23 cellular contexts compared by ENCODE assay signal in the genomic region with DNA sequence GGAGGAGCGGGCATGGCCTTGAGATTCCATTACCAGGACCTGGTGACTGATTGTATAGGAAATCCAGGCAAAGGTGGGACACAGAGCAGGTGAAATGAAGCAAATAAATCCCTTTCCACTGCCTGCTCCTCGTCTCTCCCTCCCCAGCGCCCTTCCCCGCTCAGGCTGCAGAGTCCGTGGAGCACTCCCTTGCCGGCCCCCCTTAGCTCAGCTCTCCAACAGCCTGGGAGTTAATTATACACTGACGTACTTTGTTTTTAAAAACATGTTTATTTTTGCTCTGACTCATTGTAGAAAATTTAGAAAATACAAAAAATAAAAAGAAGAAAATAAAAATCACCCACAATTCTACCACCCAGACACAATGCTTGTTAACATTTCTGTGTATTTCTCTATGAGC.
DNase-seq lines count a peak whose midpoint lies in the region; ATAC-seq, FAIRE-seq and TF ChIP-seq lines count a peak whose summit lies in the region.
"Had no signal": no experiment of that assay in that cellular context is flagged by ENCODE, and none has a peak within 500 bp of the region (broad histone marks: within the 10 kb centered on the region; RNA-seq: fewer than 3 reads in every experiment).

No MANE protein-coding gene starts in this region.

- 33% methylated on average over 5 of the region's 7 CpGs for WGBS in right lobe of liver (ENCODE audit: insufficient coverage, low coverage, low lambda C conversion rate, missing lambda C conversion rate)
- 8% methylated on average over 7 of the region's 7 CpGs for WGBS in HepG2 (ENCODE audit: low lambda C conversion rate)
- 2% methylated on average over 7 of the region's 7 CpGs for WGBS in K562 (ENCODE audit: insufficient coverage, low coverage, missing lambda C conversion rate)
- WGBS in aorta, 2 donors, result 23 to 27% methylated on average over 7 of the region's 7 CpGs

- ATAC-seq in right lobe of liver (no peak), HepG2 (no peak; the same call in 2 of the 3 replicates), K562 (peak; percentile 48; the same call in 2 of the 3 replicates), aorta (ENCODE audit: low FRiP score) (peak; percentile 62), HG02852 (IDR thresholded peaks at IDR 0.05; ENCODE audit: unreplicated experiment) (no peak)
- no peak for ATAC-seq in activated CD8-positive, alpha-beta T cell treated with anti-CD3 and anti-CD28 coated beads for 36 hours
- ATAC-seq: activated CD4-positive, alpha-beta T cell treated with anti-CD3 and anti-CD28 coated beads for 36 hours; activated T-cell treated with anti-CD3 and anti-CD28 coated beads, Interleukin-2, amount 50 U/mL, for 72 hours; GM12878 had no signal

- H3K4me3 ChIP-seq in right lobe of liver (no peak overlapping the region), HepG2 (replicated peaks in 1 of 3; ENCODE audit: insufficient read depth in 1 of 3, low read depth in 2 of 3, low read length in 3 of 3) (no peak overlapping the region), K562 (no peak overlapping the region), aorta (ENCODE audit: low read length in 2 of 2) (no peak overlapping the region)
- H3K4me3 ChIP-seq: A549, GM12878, skin epidermis, uterus had no signal

- H3K36me3 ChIP-seq in right lobe of liver, result no peaks in the 10 kb centered on the region
- H3K36me3 ChIP-seq in HepG2 (replicated peaks in 1 of 2; ENCODE audit: control insufficient read depth in 1 of 2, insufficient read depth in 2 of 2, low read length in 2 of 2), result no peaks in the 10 kb centered on the region
- H3K36me3 ChIP-seq in K562 (ENCODE audit: control insufficient read depth, insufficient read depth, low read length), result no peaks in the 10 kb centered on the region
- peaks cover 0 to 2% of the 10 kb centered on the region in 2 donors for H3K36me3 ChIP-seq in aorta (ENCODE audit: control insufficient read depth in 1 of 2, insufficient read depth in 2 of 2, low read length in 1 of 2)
- H3K36me3 ChIP-seq: uterus had no signal

- H3K79me2 ChIP-seq in HepG2 (ENCODE audit: insufficient read depth, low read length) (no peaks in the 10 kb centered on the region), K562 (ENCODE audit: control insufficient read depth, insufficient read depth, low read length) (no peaks in the 10 kb centered on the region)

- H3K27ac ChIP-seq in right lobe of liver (no peak overlapping the region), HepG2 (ENCODE audit: extremely low read length, insufficient read depth, low read length) (no peak overlapping the region), K562 (ENCODE audit: extremely low read depth, low read depth, low read length) (no peak overlapping the region), aorta (ENCODE audit: low read depth in 1 of 2, low read length in 2 of 2) (peak overlapping the region in 1 of 2 donors; percentile 83)
- H3K27ac ChIP-seq: A549, uterus had no signal

- no peaks in the 10 kb centered on the region for H3K9me1 ChIP-seq in K562 (ENCODE audit: control insufficient read depth, insufficient read depth, low read length)

- H3K4me3 Mint-ChIP-seq in activated CD8-positive, alpha-beta T cell treated with anti-CD3 and anti-CD28 coated beads for 36 hours, result no peak overlapping the region
- H3K4me3 Mint-ChIP-seq: activated CD4-positive, alpha-beta T cell treated with anti-CD3 and anti-CD28 coated beads for 36 hours; activated naive CD8-positive, alpha-beta T cell; activated T-cell treated with anti-CD3 and anti-CD28 coated beads, Interleukin-2, amount 50 U/mL, for 72 hours; central memory CD8-positive, alpha-beta T cell had no signal

- H3K4me2 ChIP-seq in HepG2 (ENCODE audit: low read depth, low read length) (no peak overlapping the region), K562 (ENCODE audit: insufficient read depth, low read length) (no peak overlapping the region)
- H3K4me2 ChIP-seq: A549 had no signal

- no peak for TF ChIP-seq RAD21 in HepG2 (CRISPR knock-in tag; IDR thresholded peaks at IDR 0.05)
- TF ChIP-seq RAD21 in K562 (CRISPR knock-in tag; conservative IDR thresholded peaks at IDR 0.05 in 1 of 2, IDR thresholded peaks at IDR 0.05 in 1 of 2), result no peak

- H3K9ac ChIP-seq in HepG2 (ENCODE audit: insufficient read depth, low read depth, low read length), result no peak overlapping the region
- H3K9ac ChIP-seq in K562 (ENCODE audit: insufficient read depth in 1 of 2, low read depth in 2 of 2, low read length in 2 of 2), result 0 out of 4 replicates have a peak overlapping the region, but pooled peaks of 1 of the 2 experiments have one; percentile 6

- H3K9me3 Mint-ChIP-seq in activated CD8-positive, alpha-beta T cell treated with anti-CD3 and anti-CD28 coated beads for 36 hours, result no peaks in the 10 kb centered on the region
- H3K9me3 Mint-ChIP-seq: activated T-cell treated with anti-CD3 and anti-CD28 coated beads, Interleukin-2, amount 50 U/mL, for 72 hours; central memory CD8-positive, alpha-beta T cell had no signal

- no peaks in the 10 kb centered on the region for H3K27me3 ChIP-seq in right lobe of liver
- peaks cover 0 to 15% of the 10 kb centered on the region in 2 experiments; a peak in 1 of 5 replicates for H3K27me3 ChIP-seq in HepG2 (ENCODE audit: control insufficient read depth in 1 of 2, insufficient read depth in 2 of 2, low read length in 2 of 2)
- peaks cover 24 to 49% of the 10 kb centered on the region in 2 experiments for H3K27me3 ChIP-seq in K562 (ENCODE audit: control insufficient read depth in 2 of 2, insufficient read depth in 2 of 2, low read length in 2 of 2)
- no peaks in the 10 kb centered on the region for H3K27me3 ChIP-seq in aorta (ENCODE audit: control insufficient read depth in 1 of 2, insufficient read depth in 2 of 2, low read length in 1 of 2)
- H3K27me3 ChIP-seq: uterus had no signal

- no peak overlapping the region for H3K27ac Mint-ChIP-seq in activated CD8-positive, alpha-beta T cell treated with anti-CD3 and anti-CD28 coated beads for 36 hours
- H3K27ac Mint-ChIP-seq: activated CD4-positive, alpha-beta T cell treated with anti-CD3 and anti-CD28 coated beads for 36 hours; activated naive CD8-positive, alpha-beta T cell; activated T-cell treated with anti-CD3 and anti-CD28 coated beads, Interleukin-2, amount 50 U/mL, for 72 hours had no signal

- intact Hi-C loops in right lobe of liver (cut with DNase I), result no loop called here
- intact Hi-C loops in HepG2 (cut with micrococcal nuclease; ENCODE audit: unreplicated experiment), result no loop called here
- intact Hi-C loops in K562 (cut with micrococcal nuclease), result no loop called here
- intact Hi-C loops in aorta (cut with DNase I), result no loop called here
- intact Hi-C loops in activated CD8-positive, alpha-beta T cell treated with anti-CD3 and anti-CD28 coated beads for 36 hours (cut with micrococcal nuclease), result no loop called here

- TF ChIP-seq POLR2A in right lobe of liver (IDR thresholded peaks at IDR 0.05), result no peak
- no peak for TF ChIP-seq POLR2A in HepG2 (IDR thresholded peaks at IDR 0.05; ENCODE audit: insufficient read depth in 1 of 2, low read depth in 2 of 2, low read length in 2 of 2)
- no peak for TF ChIP-seq POLR2A in K562 (conservative IDR thresholded peaks at IDR 0.05)

- POLR2A ChIA-PET in HepG2 (lab: Yijun Ruan, JAX) (no interaction called here), K562 (lab: Yijun Ruan, JAX) (interaction anchor here (0.6 to 1.0 kb wide), 3 partner anchors 10 to 26 kb away, joined by 3 to 5 read pairs (median 5); no protein-coding TSS in a partner anchor)
- POLR2A ChIA-PET in activated CD8-positive, alpha-beta T cell treated with anti-CD3 and anti-CD28 coated beads for 36 hours (lab: Charles Lee), result no interaction called here

- H3K36me3 Mint-ChIP-seq in activated CD8-positive, alpha-beta T cell treated with anti-CD3 and anti-CD28 coated beads for 36 hours (ENCODE audit: low read depth), result no peaks in the 10 kb centered on the region
- H3K36me3 Mint-ChIP-seq: activated naive CD8-positive, alpha-beta T cell had no signal

- H3K9me3 ChIP-seq in right lobe of liver (no peaks in the 10 kb centered on the region), HepG2 (ENCODE audit: low read length) (no peaks in the 10 kb centered on the region), K562 (replicated peaks; ENCODE audit: control insufficient read depth, insufficient read depth, low read depth, low read length) (no peaks in the 10 kb centered on the region), aorta (ENCODE audit: control insufficient read depth, low read length) (no peaks in the 10 kb centered on the region)
- H3K9me3 ChIP-seq: A549, uterus had no signal

- TF ChIP-seq EP300 in HepG2 (IDR thresholded peaks at IDR 0.05; ENCODE audit: low read depth in 2 of 2, low read length in 2 of 2), result no peak
- no peak for TF ChIP-seq EP300 in HepG2 (CRISPR knock-in tag; IDR thresholded peaks at IDR 0.05; ENCODE audit: borderline replicate concordance)
- no peak for TF ChIP-seq EP300 in K562 (IDR thresholded peaks at IDR 0.05; ENCODE audit: low read length)

- DNase-seq in right lobe of liver, result peak in 2 of 3 donors; percentile 16 to 33
- DNase-seq in HepG2 (ENCODE audit: low spot score), result no peak
- DNase-seq in K562 (ENCODE audit: extremely low read depth in 1 of 4, low spot score in 3 of 4), result no peak
- peak; percentile 62 for DNase-seq in mesenteric fat pad (ENCODE audit: low spot score)
- DNase-seq in aorta, result no peak
- DNase-seq in DMS 273 (lab: John Stamatoyannopoulos, UW; ENCODE audit: unreplicated experiment), result no peak
- no peak for DNase-seq in activated CD8-positive, alpha-beta T cell treated with anti-CD3 and anti-CD28 coated beads for 36 hours
- DNase-seq: activated CD4-positive, alpha-beta T cell treated with anti-CD3 and anti-CD28 coated beads for 36 hours; activated T-cell treated with anti-CD3 and anti-CD28 coated beads, Interleukin-2, amount 50 U/mL, for 72 hours; HCEC 1CT; mammary epithelial cell; NCI-H1105; NCI-H2081 treated with DMSO at 0.1 percent for 48 hours; NCI-H524; stimulated activated CD4-positive, alpha-beta T cell treated with anti-CD3 and anti-CD28 coated beads, Interleukin-2, amount 100 ng/mL, for 24 hours; uterus had no signal

- H2AFZ ChIP-seq in HepG2 (ENCODE audit: low read length) (no peak overlapping the region), K562 (ENCODE audit: low read depth, low read length) (no peak overlapping the region)

- CTCF ChIA-PET in HepG2 (lab: Yijun Ruan, JAX; ENCODE audit: low intra/inter-chr PET ratio, low total read pairs) (no interaction called here), K562 (lab: Yijun Ruan, JAX; ENCODE audit: low intra/inter-chr PET ratio) (no interaction called here)
- CTCF ChIA-PET in activated CD8-positive, alpha-beta T cell treated with anti-CD3 and anti-CD28 coated beads for 36 hours (lab: Charles Lee), result interaction anchor here (1.2 kb wide), 1 partner anchor 19 kb away, joined by 4 read pairs; no protein-coding TSS in a partner anchor

- H3K4me1 Mint-ChIP-seq in activated CD8-positive, alpha-beta T cell treated with anti-CD3 and anti-CD28 coated beads for 36 hours (ENCODE audit: low read depth), result peaks cover 2% of the 10 kb centered on the region

- no peak for FAIRE-seq in HepG2 (lab: Jason Lieb, UNC)
- peak; percentile 44 for FAIRE-seq in K562 (lab: Jason Lieb, UNC)
- FAIRE-seq: A549, endothelial cell of umbilical vein, GM12878 had no signal

- in situ Hi-C loops in HepG2 (cut with HindIII; ENCODE audit: extremely low pct_ligation_motif_present, low pct_unique_long_range_greater_than_20kb), result no loop called here
- in situ Hi-C loops in K562 (cut with MboI), result no loop called here

- H3K4me1 ChIP-seq in right lobe of liver (no peaks in the 10 kb centered on the region), HepG2 (ENCODE audit: insufficient read depth, low read length) (0 out of 2 replicates have a peak, but pooled peaks cover 6% of the 10 kb centered on the region), K562 (replicated peaks in 1 of 2; ENCODE audit: control insufficient read depth in 2 of 2, insufficient read depth in 2 of 2, low read length in 2 of 2) (no peaks in the 10 kb centered on the region; a peak in 2 of 5 replicates), aorta (ENCODE audit: control insufficient read depth in 1 of 2, insufficient read depth in 2 of 2, low read length in 2 of 2) (peaks cover 0 to 3% of the 10 kb centered on the region in 2 donors)
- H3K4me1 ChIP-seq: uterus had no signal

- no TSS peak for BruUV-seq in HepG2 (replicated peaks; lab: Mats Ljungman, UMichigan)
- BruUV-seq in K562 (replicated peaks; lab: Mats Ljungman, UMichigan), result no TSS peak

- H4K20me1 ChIP-seq in HepG2 (ENCODE audit: insufficient read depth, low read length), result no peaks in the 10 kb centered on the region
- H4K20me1 ChIP-seq in K562 (replicated peaks; ENCODE audit: control insufficient read depth, insufficient read depth, low read length), result no peaks in the 10 kb centered on the region

- peaks cover 11% of the 10 kb centered on the region for H3K27me3 Mint-ChIP-seq in activated CD8-positive, alpha-beta T cell treated with anti-CD3 and anti-CD28 coated beads for 36 hours
- H3K27me3 Mint-ChIP-seq: central memory CD8-positive, alpha-beta T cell had no signal

- TF ChIP-seq CTCF in right lobe of liver (IDR thresholded peaks at IDR 0.05), result no peak
- TF ChIP-seq CTCF in HepG2 (CRISPR knock-in tag; IDR thresholded peaks at IDR 0.05), result no peak
- no peak for TF ChIP-seq CTCF in K562 (IDR thresholded peaks at IDR 0.05 in 2 of 3, conservative IDR thresholded peaks at IDR 0.05 in 1 of 3; ENCODE audit: insufficient read depth in 2 of 3, low read depth in 1 of 3, low read length in 3 of 3)
- TF ChIP-seq CTCF in activated CD8-positive, alpha-beta T cell treated with anti-CD3 and anti-CD28 coated beads for 36 hours (IDR thresholded peaks at IDR 0.05), result no peak

Comparison
In these comparisons a context has a peak if more than half of its experiments do, and no peak if none do; other contexts are left out.
1. DNase-seq: peak in right lobe of liver (2 of 3) and mesenteric fat pad (single experiment); none in HepG2 (single experiment), K562 (0 of 4), aorta (0 of 2), DMS 273 (single experiment) and activated CD8-positive, alpha-beta T cell treated with anti-CD3 and anti-CD28 coated beads for 36 hours (single experiment).
2. ATAC-seq: peak in K562 (single experiment) and aorta (single experiment); none in right lobe of liver (0 of 4), HepG2 (single experiment), HG02852 (single experiment) and activated CD8-positive, alpha-beta T cell treated with anti-CD3 and anti-CD28 coated beads for 36 hours (single experiment).